13 cellular contexts compared by ENCODE assay signal in the genomic region with DNA sequence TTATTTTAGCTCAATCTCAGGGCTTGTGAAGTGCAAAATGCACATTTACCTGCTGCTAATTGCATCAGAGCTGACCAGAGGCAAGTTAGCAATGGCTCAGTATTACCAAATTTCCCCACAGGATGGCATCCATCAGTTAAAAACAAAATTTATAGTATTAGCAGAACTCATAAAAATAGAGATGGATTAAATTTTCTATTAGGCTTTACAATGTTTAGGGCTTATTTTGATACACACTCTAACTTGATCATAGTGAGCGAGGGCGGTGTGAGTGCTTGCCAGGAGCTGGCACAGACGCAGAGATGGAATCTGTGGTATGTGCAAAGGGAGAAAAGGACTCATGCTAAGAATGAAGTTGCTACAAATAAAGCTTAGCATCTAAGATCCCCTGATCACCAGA.
DNase-seq lines count a peak whose midpoint lies in the region; ATAC-seq and TF ChIP-seq lines count a peak whose summit lies in the region.
"Had no signal": no experiment of that assay in that cellular context is flagged by ENCODE, and none has a peak within 500 bp of the region (broad histone marks: within the 10 kb centered on the region; RNA-seq: fewer than 3 reads in every experiment).

No MANE protein-coding gene starts in this region.

- ATAC-seq in HG03108 (IDR thresholded peaks at IDR 0.05; ENCODE audit: unreplicated experiment), result no peak

- no peak overlapping the region for H3K4me3 Mint-ChIP-seq in activated T-helper 2 cell treated with anti-CD3 and anti-CD28 coated beads, Interferon-gamma antibody, Interleukin-2, Interleukin-4, amounts not matched to agents 10 μg/mL and 5 μg/mL and 100 μg/mL, durations not matched to agents 14 hours and 24 hours and 36 hours (ENCODE audit: low read depth)
- H3K4me3 Mint-ChIP-seq: activated B cell treated with CpG ODN at 0.5 μM for 24 hours had no signal

- H3K4me3 ChIP-seq in prostate gland, result no peak overlapping the region

- no peaks in the 10 kb centered on the region for H3K27me3 Mint-ChIP-seq in activated T-helper 2 cell treated with anti-CD3 and anti-CD28 coated beads, Interferon-gamma antibody, Interleukin-2, Interleukin-4, amounts not matched to agents 10 μg/mL and 5 μg/mL and 100 μg/mL, durations not matched to agents 14 hours and 24 hours and 36 hours (ENCODE audit: low read depth)
- H3K27me3 Mint-ChIP-seq: activated B cell treated with CpG ODN at 0.5 μM for 24 hours had no signal

- in situ Hi-C loops in SK-MEL-5 (cut with HindIII; ENCODE audit: low pct_unique_long_range_greater_than_20kb, low sequenced_read_pairs), result no loop called here

- no peaks in the 10 kb centered on the region for H3K9me3 Mint-ChIP-seq in activated T-helper 2 cell treated with anti-CD3 and anti-CD28 coated beads, Interferon-gamma antibody, Interleukin-2, Interleukin-4, amounts not matched to agents 10 μg/mL and 5 μg/mL and 100 μg/mL, durations not matched to agents 14 hours and 24 hours and 36 hours
- H3K9me3 Mint-ChIP-seq: activated B cell treated with CpG ODN at 0.5 μM for 24 hours had no signal

- no peak for TF ChIP-seq POLR2A in prostate gland (IDR thresholded peaks at IDR 0.05)

- no peaks in the 10 kb centered on the region for H3K9me3 ChIP-seq in prostate gland

- H3K36me3 Mint-ChIP-seq in activated T-helper 2 cell treated with anti-CD3 and anti-CD28 coated beads, Interferon-gamma antibody, Interleukin-2, Interleukin-4, amounts not matched to agents 10 μg/mL and 5 μg/mL and 100 μg/mL, durations not matched to agents 14 hours and 24 hours and 36 hours (ENCODE audit: low read depth), result no peaks in the 10 kb centered on the region

- no peak overlapping the region for H3K27ac ChIP-seq in prostate gland

- no peaks in the 10 kb centered on the region for H3K36me3 ChIP-seq in prostate gland

- H3K27me3 ChIP-seq in prostate gland (replicated peaks; ENCODE audit: insufficient read depth), result no peaks in the 10 kb centered on the region

- peak in 2 of 4 experiments; percentile 22 to 25 for TF ChIP-seq CTCF in prostate gland (IDR thresholded peaks at IDR 0.05)

- intact Hi-C loops in prostate gland (cut with DNase I), result no loop called here
- intact Hi-C loops in activated T-helper 2 cell treated with anti-CD3 and anti-CD28 coated beads, Interferon-gamma antibody, Interleukin-2, Interleukin-4, amounts not matched to agents 10 μg/mL and 5 μg/mL and 100 μg/mL, durations not matched to agents 14 hours and 24 hours and 36 hours (cut with micrococcal nuclease), result no loop called here

- 23% methylated on average over 3 of the region's 3 CpGs for WGBS in prostate gland

- H3K27ac Mint-ChIP-seq in activated T-helper 2 cell treated with anti-CD3 and anti-CD28 coated beads, Interferon-gamma antibody, Interleukin-2, Interleukin-4, amounts not matched to agents 10 μg/mL and 5 μg/mL and 100 μg/mL, durations not matched to agents 14 hours and 24 hours and 36 hours, result no peak overlapping the region
- H3K27ac Mint-ChIP-seq: activated B cell treated with CpG ODN at 0.5 μM for 24 hours had no signal

- no peaks in the 10 kb centered on the region for H3K4me1 ChIP-seq in prostate gland (replicated peaks)

- no peaks in the 10 kb centered on the region for H3K4me1 Mint-ChIP-seq in activated T-helper 2 cell treated with anti-CD3 and anti-CD28 coated beads, Interferon-gamma antibody, Interleukin-2, Interleukin-4, amounts not matched to agents 10 μg/mL and 5 μg/mL and 100 μg/mL, durations not matched to agents 14 hours and 24 hours and 36 hours (ENCODE audit: low read depth)
- H3K4me1 Mint-ChIP-seq: activated B cell treated with CpG ODN at 0.5 μM for 24 hours had no signal

- peak; percentile 1 for DNase-seq in ELR (ENCODE audit: low read depth)
- DNase-seq in SK-MEL-5 (ENCODE audit: low read depth, low spot score), result peak; percentile 32
- DNase-seq in glomerular visceral epithelial cell (ENCODE audit: extremely low spot score), result peak; percentile 24
- DNase-seq in prostate gland (ENCODE audit: low spot score), result peak; percentile 38
- no peak for DNase-seq in MV-4-11 (lab: John Stamatoyannopoulos, UW)
- no peak for DNase-seq in activated T-helper 2 cell treated with anti-CD3 and anti-CD28 coated beads, Interferon-gamma antibody, Interleukin-2, Interleukin-4, amounts not matched to agents 10 μg/mL and 5 μg/mL and 100 μg/mL, durations not matched to agents 14 hours and 24 hours and 36 hours (ENCODE audit: low spot score)
- DNase-seq in NCI-H1092 treated with DMSO at 0.1 percent for 48 hours (lab: John Stamatoyannopoulos, UW), result no peak
- DNase-seq: activated B cell treated with CpG ODN at 0.5 μM for 24 hours, activated gamma-delta T cell, COR-L47, NCI-H1105 treated with DMSO at 0.1 percent for 48 hours, small intestine had no signal

Comparison
In these comparisons a context has a peak if more than half of its experiments do, and no peak if none do; other contexts are left out.
1. DNase-seq: peak in ELR (single experiment), SK-MEL-5 (single experiment), glomerular visceral epithelial cell (single experiment) and prostate gland (single experiment); none in MV-4-11 (single experiment), activated T-helper 2 cell treated with anti-CD3 and anti-CD28 coated beads, Interferon-gamma antibody, Interleukin-2, Interleukin-4, amounts not matched to agents 10 μg/mL and 5 μg/mL and 100 μg/mL, durations not matched to agents 14 hours and 24 hours and 36 hours (single experiment) and NCI-H1092 treated with DMSO at 0.1 percent for 48 hours (single experiment).